Comparison of ENCODE assay signal across 22 cellular contexts in genomic region chr15:68997050-68997449, GRCh38. TPM values are rescaled to one million over a fixed set of nuclear protein-coding genes. Genes with fewer than 3 reads are reported as not detected.
A peak's percentile ranks its signal among the peaks of the same experiment; 100 is the strongest.
DNase-seq lines count a peak whose midpoint lies in the region; ATAC-seq and TF ChIP-seq lines count a peak whose summit lies in the region.
"Had no signal": no experiment of that assay in that cellular context is flagged by ENCODE, and none has a peak within 500 bp of the region (broad histone marks: within the 10 kb centered on the region; RNA-seq: fewer than 3 reads in every experiment).

No MANE protein-coding gene starts in this region.

- H3K4me1 Mint-ChIP-seq in nephron (peaks cover 80% of the 10 kb centered on the region), type B pancreatic cell (ENCODE audit: unreplicated experiment) (peaks cover 22% of the 10 kb centered on the region)
- H3K4me1 Mint-ChIP-seq: IgD-negative memory B cell had no signal

- no peak for TF ChIP-seq EP300 in suprapubic skin (IDR thresholded peaks at IDR 0.05)

- no peaks in the 10 kb centered on the region for H3K36me3 ChIP-seq in suprapubic skin
- H3K36me3 ChIP-seq: HAP-1 had no signal

- DNase-seq in cardiac septum (ENCODE audit: low spot score) (peak; percentile 51), right cardiac atrium (no peak), type B pancreatic cell (ENCODE audit: extremely low spot score, unreplicated experiment) (peak; percentile 24), suprapubic skin (ENCODE audit: low spot score in 2 of 2) (no peak)
- DNase-seq in stimulated activated CD8-positive, alpha-beta memory T cell treated with anti-CD3 and anti-CD28 coated beads, Interleukin-4, amount 100 ng/mL, for 48 hours = no peak
- DNase-seq: AML-193; Caco-2; CD4-positive, alpha-beta T cell; DMS153; DMS79; GDM1; KBM-7 had no signal

- H3K27ac Mint-ChIP-seq in nephron (peak overlapping the region; percentile 8 to 79 (median 72)), type B pancreatic cell (no peak overlapping the region)
- H3K27ac Mint-ChIP-seq: CD4-positive, alpha-beta T cell; IgD-negative memory B cell had no signal

- H3K36me3 Mint-ChIP-seq in nephron (ENCODE audit: low read depth) (no peaks in the 10 kb centered on the region), type B pancreatic cell (no peaks in the 10 kb centered on the region)

- H3K27ac ChIP-seq in right cardiac atrium (ENCODE audit: low read length) (no peak overlapping the region), suprapubic skin (no peak overlapping the region)
- H3K27ac ChIP-seq: 22Rv1, A549, C4-2B had no signal

- H3K9me3 ChIP-seq in right cardiac atrium (ENCODE audit: control insufficient read depth, low read length) = no peaks in the 10 kb centered on the region
- H3K9me3 ChIP-seq in suprapubic skin = no peaks in the 10 kb centered on the region
- H3K9me3 ChIP-seq: A549, Caco-2, HAP-1 had no signal

- H3K9me3 Mint-ChIP-seq in nephron (no peaks in the 10 kb centered on the region), type B pancreatic cell (peaks cover 4% of the 10 kb centered on the region)
- H3K9me3 Mint-ChIP-seq: CD4-positive, alpha-beta T cell had no signal

- H3K4me3 Mint-ChIP-seq in nephron = no peak overlapping the region
- H3K4me3 Mint-ChIP-seq in type B pancreatic cell = no peak overlapping the region
- H3K4me3 Mint-ChIP-seq: CD4-positive, alpha-beta T cell; IgD-negative memory B cell had no signal

- H3K4me3 ChIP-seq in right cardiac atrium (ENCODE audit: low read length) = no peak overlapping the region
- H3K4me3 ChIP-seq in suprapubic skin = no peak overlapping the region
- H3K4me3 ChIP-seq: A549, HAP-1 had no signal

- no peak for TF ChIP-seq POLR2A in suprapubic skin (IDR thresholded peaks at IDR 0.05)

- H3K27me3 Mint-ChIP-seq in nephron (ENCODE audit: low read depth) = no peaks in the 10 kb centered on the region
- no peaks in the 10 kb centered on the region for H3K27me3 Mint-ChIP-seq in type B pancreatic cell

- intact Hi-C loops in cardiac septum (cut with DNase I) = no loop called here
- intact Hi-C loops in right cardiac atrium (cut with DNase I) = no loop called here

- 90% methylated on average over 4 of the region's 4 CpGs for WGBS in right cardiac atrium
- 91% methylated on average over 4 of the region's 4 CpGs for WGBS in suprapubic skin

- no peak for ATAC-seq in right cardiac atrium
- no peak for ATAC-seq in HG02571 (IDR thresholded peaks at IDR 0.05; ENCODE audit: unreplicated experiment)
- ATAC-seq: A549, HepG2 had no signal

- H3K4me1 ChIP-seq in right cardiac atrium (ENCODE audit: control insufficient read depth, insufficient read depth, low read length) (no peaks in the 10 kb centered on the region), suprapubic skin (peaks cover 5% of the 10 kb centered on the region)
- H3K4me1 ChIP-seq: A549, HAP-1 had no signal

- no peak for TF ChIP-seq CTCF in nephron (IDR thresholded peaks at IDR 0.05; ENCODE audit: unreplicated experiment in 3 of 3)
- TF ChIP-seq CTCF in type B pancreatic cell (conservative IDR thresholded peaks at IDR 0.05) = no peak
- TF ChIP-seq CTCF in suprapubic skin (IDR thresholded peaks at IDR 0.05) = no peak

- no peaks in the 10 kb centered on the region for H3K27me3 ChIP-seq in right cardiac atrium (ENCODE audit: control insufficient read depth, insufficient read depth)
- no peaks in the 10 kb centered on the region for H3K27me3 ChIP-seq in suprapubic skin

RNA-seq across cellular contexts. Expression of gene NOX5, which starts 17.4 kb away (rescaled TPM):
- total RNA-seq in cardiac septum (not detected), right cardiac atrium (under 1 TPM in 3 of 4 donors, not detected in 1; 0.03 to 0.17 (median 0.06) TPM), type B pancreatic cell (ENCODE audit: low replicate concordance) (0.12 TPM in 1 of 2 replicates, not detected in the other), suprapubic skin (1 to 10 TPM in 1 of 4 donors, not detected in 3; 1.6 TPM)
- polyA plus RNA-seq in right cardiac atrium = 0.09 TPM
- total RNA-seq: CD4-positive, alpha-beta T cell; Daoy; H4; HepG2 had no signal
- polyA plus RNA-seq: HepG2, IgD-negative memory B cell had no signal

Comparison
In these comparisons a context has a peak if more than half of its experiments do, and no peak if none do; other contexts are left out.
1. DNase-seq: peak in cardiac septum (single experiment) and type B pancreatic cell (single experiment); none in right cardiac atrium (0 of 3), stimulated activated CD8-positive, alpha-beta memory T cell treated with anti-CD3 and anti-CD28 coated beads, Interleukin-4, amount 100 ng/mL, for 48 hours (single experiment) and suprapubic skin (0 of 2).